Comparison of ENCODE assay signal across 9 cellular contexts in genomic region chr12:93098077-93098476, GRCh38.
A peak's percentile ranks its signal among the peaks of the same experiment; 100 is the strongest.
DNase-seq lines count a peak whose midpoint lies in the region; ATAC-seq and TF ChIP-seq lines count a peak whose summit lies in the region.
"Had no signal": no experiment of that assay in that cellular context is flagged by ENCODE, and none has a peak within 500 bp of the region (broad histone marks: within the 10 kb centered on the region; RNA-seq: fewer than 3 reads in every experiment).

No MANE protein-coding gene starts in this region.

- no peaks in the 10 kb centered on the region for H3K27me3 ChIP-seq in DND-41 (ENCODE audit: insufficient read depth, low read length, poor library complexity)
- H3K27me3 ChIP-seq in SJCRH30, result no peaks in the 10 kb centered on the region
- no peaks in the 10 kb centered on the region for H3K27me3 ChIP-seq in heart right ventricle
- H3K27me3 ChIP-seq: SJSA1 had no signal

- no peaks in the 10 kb centered on the region for H3K9me3 ChIP-seq in DND-41 (ENCODE audit: insufficient read depth, low read length, severe bottlenecking)
- no peaks in the 10 kb centered on the region for H3K9me3 ChIP-seq in SJCRH30 (replicated peaks)
- H3K9me3 ChIP-seq in heart right ventricle, result no peaks in the 10 kb centered on the region
- H3K9me3 ChIP-seq: SJSA1 had no signal

- no peak overlapping the region for H3K9ac ChIP-seq in DND-41 (ENCODE audit: low read depth, low read length)

- WGBS in heart right ventricle, 2 donors, result 75 to 82% methylated on average over 2 of the region's 2 CpGs

- H3K36me3 ChIP-seq in DND-41 (ENCODE audit: insufficient read depth, low read length), result no peaks in the 10 kb centered on the region
- no peaks in the 10 kb centered on the region for H3K36me3 ChIP-seq in SJCRH30
- no peaks in the 10 kb centered on the region for H3K36me3 ChIP-seq in heart right ventricle
- H3K36me3 ChIP-seq: SJSA1 had no signal

- no peaks in the 10 kb centered on the region for H4K20me1 ChIP-seq in DND-41 (ENCODE audit: insufficient read depth, low read length)

- peak overlapping the region; percentile 48 for H2AFZ ChIP-seq in DND-41 (ENCODE audit: low read depth, low read length)

- DNase-seq in DND-41 (peak; percentile 74), SJCRH30 (peak; percentile 53 to 71), heart right ventricle (peak in 1 of 2 donors; percentile 59), retina (no peak)
- DNase-seq in activated gamma-delta T cell treated with anti-CD3 and anti-CD28 coated beads, Interleukin-2, amount 50 U/mL, for 16 hours (ENCODE audit: low read depth), result peak; percentile 38
- peak; percentile 18 to 70 for DNase-seq in stimulated activated CD4-positive, alpha-beta T cell treated with anti-CD3 and anti-CD28 coated beads, Interleukin-12 subunit alpha, Interleukin-12 subunit beta, amount 100 ng/mL, for 24 hours (ENCODE audit: low read depth in 2 of 2)

- peak; percentile 88 for ATAC-seq in DND-41 (ENCODE audit: insufficient read depth, low read depth)
- peak; percentile 38 for ATAC-seq in HG02588 (IDR thresholded peaks at IDR 0.05; ENCODE audit: unreplicated experiment)
- peak in 5 of 8 donors; percentile 37 to 75 (median 56) for ATAC-seq in heart right ventricle
- no peak for ATAC-seq in HG03442 (IDR thresholded peaks at IDR 0.05; ENCODE audit: unreplicated experiment)

- H3K4me3 ChIP-seq in DND-41 (ENCODE audit: low read depth in 1 of 2, low read length in 2 of 2) (no peak overlapping the region), SJCRH30 (no peak overlapping the region), heart right ventricle (no peak overlapping the region)
- H3K4me3 ChIP-seq: SJSA1 had no signal

- H3K79me2 ChIP-seq in DND-41 (ENCODE audit: insufficient read depth, low read length), result no peaks in the 10 kb centered on the region

- TF ChIP-seq CTCF in DND-41 (IDR thresholded peaks at IDR 0.05; ENCODE audit: borderline replicate concordance, extremely low read depth, low read length, poor library complexity, severe bottlenecking) (peak; percentile 63), heart right ventricle (IDR thresholded peaks at IDR 0.05) (peak; percentile 21 to 70 (median 51))

- H3K4me2 ChIP-seq in DND-41 (ENCODE audit: insufficient read depth, low read length), result no peak overlapping the region

- no peaks in the 10 kb centered on the region for H3K4me1 ChIP-seq in DND-41 (ENCODE audit: insufficient read depth, low read length)
- H3K4me1 ChIP-seq in SJCRH30, result peaks cover 2% of the 10 kb centered on the region; the same call in 1 of the 2 replicates
- H3K4me1 ChIP-seq in heart right ventricle, result peaks cover 0 to 6% (median 0%) of the 10 kb centered on the region in 9 donors
- H3K4me1 ChIP-seq: SJSA1 had no signal

- no peak overlapping the region for H3K27ac ChIP-seq in DND-41 (ENCODE audit: low read length)
- H3K27ac ChIP-seq in SJCRH30, result no peak overlapping the region
- H3K27ac ChIP-seq in heart right ventricle, result no peak overlapping the region
- H3K27ac ChIP-seq: SJSA1 had no signal

- intact Hi-C loops in heart right ventricle (cut with DNase I), result no loop called here
